Comparison of ENCODE assay signal across 14 cellular contexts in genomic region chr1:221858758-221859157, GRCh38.
A peak's percentile ranks its signal among the peaks of the same experiment; 100 is the strongest.
DNase-seq lines count a peak whose midpoint lies in the region; TF ChIP-seq lines count a peak whose summit lies in the region.
"Had no signal": no experiment of that assay in that cellular context is flagged by ENCODE, and none has a peak within 500 bp of the region (broad histone marks: within the 10 kb centered on the region; RNA-seq: fewer than 3 reads in every experiment).

No MANE protein-coding gene starts in this region.

- H3K27me3 ChIP-seq in osteoblast (ENCODE audit: insufficient read depth, low read length), result no peaks in the 10 kb centered on the region
- H3K27me3 ChIP-seq in HAP-1 (ENCODE audit: low read depth), result no peaks in the 10 kb centered on the region; the same call in 1 of the 2 replicates
- H3K27me3 ChIP-seq: ascending aorta had no signal

- peak overlapping the region; percentile 5 for H3K27ac ChIP-seq in osteoblast (ENCODE audit: low read depth, low read length)
- H3K27ac ChIP-seq: ascending aorta, SK-N-MC had no signal

- H3K79me2 ChIP-seq in osteoblast (ENCODE audit: insufficient read depth, low read length), result no peaks in the 10 kb centered on the region

- DNase-seq in Daoy (ENCODE audit: low read depth), result peak; percentile 85
- peak; percentile 13 for DNase-seq in NCI-H226
- DNase-seq in choroid plexus epithelial cell (ENCODE audit: low read depth), result peak; percentile 39
- DNase-seq in osteoblast (ENCODE audit: insufficient read length, low spot score, missing footprints), result peak; percentile 87
- DNase-seq in HAP-1 (ENCODE audit: low spot score in 2 of 2), result no peak
- DNase-seq in NCI-H1105 treated with DMSO at 0.1 percent for 48 hours (lab: John Stamatoyannopoulos, UW), result no peak
- no peak for DNase-seq in activated CD4-positive, alpha-beta T cell treated with anti-CD3 and anti-CD28 coated beads for 4 hours
- DNase-seq in SHP77 (lab: John Stamatoyannopoulos, UW), result no peak
- DNase-seq: activated T-cell treated with anti-CD3 and anti-CD28 coated beads, Interleukin-2, amount 50 U/mL, for 48 hours; CD4-positive, CD25-positive, alpha-beta regulatory T cell; NCI-H1417; NCI-H526 treated with DMSO at 0.1 percent for 48 hours had no signal

- H3K36me3 ChIP-seq in osteoblast (ENCODE audit: insufficient read depth, low read length) (no peaks in the 10 kb centered on the region), HAP-1 (replicated peaks) (no peaks in the 10 kb centered on the region)
- H3K36me3 ChIP-seq: ascending aorta had no signal

- H3K9me3 ChIP-seq in osteoblast (ENCODE audit: low read depth, low read length) (no peaks in the 10 kb centered on the region), HAP-1 (no peaks in the 10 kb centered on the region)
- H3K9me3 ChIP-seq: ascending aorta had no signal

- in situ Hi-C loops in HAP-1 (cut with MboI; ENCODE audit: low sequenced_read_pairs), result no loop called here

- H2AFZ ChIP-seq in osteoblast (ENCODE audit: low read length), result no peak overlapping the region

- no peak for TF ChIP-seq CTCF in choroid plexus epithelial cell (conservative IDR thresholded peaks at IDR 0.05; ENCODE audit: low read depth, low read length)
- TF ChIP-seq CTCF in osteoblast (IDR thresholded peaks at IDR 0.05; ENCODE audit: extremely low read depth, low read depth, low read length), result no peak

- H3K4me3 ChIP-seq in choroid plexus epithelial cell (ENCODE audit: low read depth, low read length) (no peak overlapping the region), osteoblast (ENCODE audit: insufficient read depth, low read length) (no peak overlapping the region), HAP-1 (no peak overlapping the region)
- H3K4me3 ChIP-seq: ascending aorta, SK-N-MC had no signal

- H3K4me1 ChIP-seq in osteoblast (ENCODE audit: insufficient read depth, low read length) (peaks cover 10% of the 10 kb centered on the region), HAP-1 (no peaks in the 10 kb centered on the region)
- H3K4me1 ChIP-seq: ascending aorta had no signal

- H3K4me2 ChIP-seq in osteoblast (ENCODE audit: insufficient read depth, low read length), result no peak overlapping the region

- H4K20me1 ChIP-seq in osteoblast (ENCODE audit: insufficient read depth, low read length), result no peaks in the 10 kb centered on the region

Comparison
In these comparisons a context has a peak if more than half of its experiments do, and no peak if none do; other contexts are left out.
1. DNase-seq: peak in Daoy (single experiment), NCI-H226 (single experiment), choroid plexus epithelial cell (single experiment) and osteoblast (single experiment); none in HAP-1 (0 of 2), NCI-H1105 treated with DMSO at 0.1 percent for 48 hours (single experiment), activated CD4-positive, alpha-beta T cell treated with anti-CD3 and anti-CD28 coated beads for 4 hours (0 of 2) and SHP77 (0 of 2).